ENCODE assay signal across 9 cellular contexts in the genomic region with DNA sequence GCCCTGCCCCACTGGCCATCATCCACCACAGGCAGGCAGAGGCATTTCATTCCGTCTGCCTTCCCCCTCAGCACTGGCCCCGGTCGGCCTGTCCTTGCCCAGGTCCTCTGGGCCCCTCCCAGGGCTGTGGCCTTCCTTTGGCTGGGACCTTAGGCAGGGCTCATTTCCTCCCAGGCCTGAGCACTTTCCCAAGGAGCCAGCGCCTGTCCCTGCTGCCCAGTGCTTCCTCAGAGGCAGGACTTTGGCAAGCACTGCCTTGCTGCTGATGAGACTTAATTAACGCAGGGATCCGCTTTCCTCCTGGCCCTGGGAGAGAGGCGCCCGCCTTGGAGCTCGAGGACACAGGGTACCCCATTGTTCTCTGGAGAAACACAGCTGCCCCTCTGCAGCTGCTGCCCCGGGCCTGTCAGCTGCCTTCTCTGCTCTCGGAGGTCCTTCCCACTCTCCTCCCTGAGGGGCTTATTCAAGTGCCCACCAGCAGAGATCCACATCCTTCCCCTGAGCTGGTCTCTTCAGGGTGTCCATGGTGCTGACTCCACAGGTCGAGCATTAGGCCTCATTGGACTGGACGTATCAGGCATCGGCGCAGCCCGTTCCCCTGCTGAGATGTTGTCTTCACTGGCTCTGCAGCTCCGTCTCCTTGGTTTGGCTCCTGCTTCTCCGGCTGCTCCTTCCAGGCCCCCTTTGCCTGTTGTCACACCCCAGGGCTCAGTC. TPM values are rescaled to one million over a fixed set of nuclear protein-coding genes. Genes with fewer than 3 reads are reported as not detected.
A peak's percentile ranks its signal among the peaks of the same experiment; 100 is the strongest.
DNase-seq lines count a peak whose midpoint lies in the region; ATAC-seq, FAIRE-seq and TF ChIP-seq lines count a peak whose summit lies in the region.
"Had no signal": no experiment of that assay in that cellular context is flagged by ENCODE, and none has a peak within 500 bp of the region (broad histone marks: within the 10 kb centered on the region; RNA-seq: fewer than 3 reads in every experiment).

No MANE protein-coding gene starts in this region.

- TF ChIP-seq CTCF in ascending aorta (IDR thresholded peaks at IDR 0.05) = no peak

- no peak for ATAC-seq in GM21786 (IDR thresholded peaks at IDR 0.05; ENCODE audit: unreplicated experiment)
- no peak for ATAC-seq in GM18867 (IDR thresholded peaks at IDR 0.05; ENCODE audit: unreplicated experiment)

- H3K4me3 ChIP-seq in ascending aorta (no peak overlapping the region), skeletal muscle tissue (ENCODE audit: low read length in 3 of 3) (peak overlapping the region in 1 of 3 donors; percentile 29)

- peak; percentile 16 for FAIRE-seq in HTR-8/SVneo (lab: Jason Lieb, UNC)
- FAIRE-seq in RCC 7860 (lab: Jason Lieb, UNC) = no peak

- H3K36me3 ChIP-seq in ascending aorta (peaks cover 2 to 13% of the 10 kb centered on the region in 2 donors), skeletal muscle tissue (ENCODE audit: control insufficient read depth in 3 of 3, insufficient read depth in 3 of 3, low read length in 3 of 3) (peaks cover 0 to 3% (median 0%) of the 10 kb centered on the region in 3 donors)

- intact Hi-C loops in ascending aorta (cut with DNase I) = loop anchor here (2.0 kb wide), 1 partner anchor 16 kb away; no protein-coding TSS in a partner anchor

- no peak for DNase-seq in HTR-8/SVneo (ENCODE audit: insufficient read length, low spot score)
- peak in 1 of 2 donors; percentile 69 for DNase-seq in ascending aorta (ENCODE audit: low spot score in 2 of 2)
- peak; percentile 77 to 78 for DNase-seq in hippocampal formation (lab: John Stamatoyannopoulos, UW)
- DNase-seq in activated naive CD4-positive, alpha-beta T cell treated with Interleukin-2 at 50 U/mL for 16 hours = no peak
- DNase-seq in RCC 7860 (ENCODE audit: low spot score) = no peak
- DNase-seq: NCI-H1417 treated with DMSO at 0.1 percent for 48 hours had no signal

- H3K9me3 ChIP-seq in ascending aorta (no peaks in the 10 kb centered on the region), skeletal muscle tissue (ENCODE audit: control insufficient read depth in 3 of 3, low read length in 3 of 3) (no peaks in the 10 kb centered on the region)

- H3K27me3 ChIP-seq in ascending aorta = no peaks in the 10 kb centered on the region
- H3K27me3 ChIP-seq in skeletal muscle tissue (ENCODE audit: control insufficient read depth in 3 of 3, insufficient read depth in 3 of 3, low read length in 3 of 3) = peaks cover 0 to 4% (median 0%) of the 10 kb centered on the region in 3 donors

- H3K27ac ChIP-seq in ascending aorta (peak overlapping the region; percentile 87 to 91), skeletal muscle tissue (ENCODE audit: low read depth, low read length) (peak overlapping the region; percentile 8)

- H3K9ac ChIP-seq in skeletal muscle tissue (ENCODE audit: low read depth in 1 of 3, low read length in 3 of 3) = peak overlapping the region in 2 of 3 donors; percentile 55 to 69

- H3K4me1 ChIP-seq in ascending aorta (peaks cover 39 to 60% of the 10 kb centered on the region in 2 donors), skeletal muscle tissue (ENCODE audit: control insufficient read depth in 3 of 3, insufficient read depth in 3 of 3, low read length in 3 of 3) (peaks cover 61 to 67% (median 62%) of the 10 kb centered on the region in 3 donors)

RNA-seq across cellular contexts. Expression of gene ATOH8, which starts 42.9 kb away (rescaled TPM):
- total RNA-seq in ascending aorta = 239 TPM
- total RNA-seq in skeletal muscle tissue = 8.4 TPM

Comparison
In these comparisons a context has a peak if more than half of its experiments do, and no peak if none do; other contexts are left out.
1. DNase-seq: peak in hippocampal formation (2 of 2); none in HTR-8/SVneo (single experiment), activated naive CD4-positive, alpha-beta T cell treated with Interleukin-2 at 50 U/mL for 16 hours (single experiment) and RCC 7860 (single experiment).
2. RNA of gene ATOH8, which starts 42.9 kb away (total RNA-seq): 239 TPM in ascending aorta (single experiment); 8.4 TPM in skeletal muscle tissue (single experiment); every median in the first group is over 10 times any median in the second.